In the genomic region with DNA sequence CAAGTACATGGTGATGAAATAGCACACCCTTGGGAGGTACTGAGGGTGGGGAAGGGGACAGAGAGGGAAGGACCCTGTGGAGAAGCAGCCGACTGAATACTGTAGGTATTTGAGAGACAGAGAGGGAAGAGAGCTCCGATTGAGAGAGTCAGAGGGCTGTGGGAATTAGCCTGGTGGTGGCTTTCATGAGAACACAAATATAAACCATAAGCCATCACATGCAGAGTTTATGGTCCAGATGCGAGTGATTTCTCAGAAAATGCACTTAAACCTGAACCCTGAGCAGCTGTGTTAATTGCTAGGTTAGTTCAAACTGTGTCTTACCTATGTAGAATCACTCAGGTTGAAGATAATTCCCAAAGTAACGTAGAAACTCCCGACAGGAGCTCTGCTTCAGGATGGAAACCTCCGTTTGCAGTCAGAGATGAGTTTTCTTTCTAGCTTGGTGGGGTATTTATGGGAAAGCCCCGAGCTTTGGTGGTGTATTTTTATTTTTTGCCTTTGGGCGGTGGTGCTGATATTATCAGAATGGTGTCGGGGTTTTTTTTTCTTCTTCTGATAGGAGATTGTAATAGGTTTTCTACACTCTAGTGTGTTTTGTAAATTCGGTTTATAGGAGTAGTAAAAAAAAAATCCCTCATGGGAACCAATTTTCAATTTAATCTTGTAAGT, we compare ENCODE assay signal across 12 cellular contexts.
"Had no signal": no experiment of that assay in that cellular context is flagged by ENCODE, and none has a peak within 500 bp of the region (broad histone marks: within the 10 kb centered on the region; RNA-seq: fewer than 3 reads in every experiment).

No MANE protein-coding gene starts in this region.

- H3K4me3 ChIP-seq: breast epithelium, esophagus squamous epithelium, skin epidermis had no signal

- H3K27ac ChIP-seq: breast epithelium, esophagus squamous epithelium, skin epidermis, VCaP had no signal

- H3K27me3 Mint-ChIP-seq: activated naive CD8-positive, alpha-beta T cell treated with anti-CD3 and anti-CD28 coated beads, Interleukin-2, amount 10 ng/mL, durations not matched to agents 7 days and 5 days had no signal

- H3K27ac Mint-ChIP-seq: activated naive CD8-positive, alpha-beta T cell treated with anti-CD3 and anti-CD28 coated beads, Interleukin-2, amount 10 ng/mL, durations not matched to agents 7 days and 5 days had no signal

- H3K36me3 ChIP-seq: breast epithelium had no signal

- H3K27me3 ChIP-seq: breast epithelium, esophagus squamous epithelium had no signal

- H3K4me3 Mint-ChIP-seq: activated naive CD8-positive, alpha-beta T cell treated with anti-CD3 and anti-CD28 coated beads, Interleukin-2, amount 10 ng/mL, durations not matched to agents 7 days and 5 days; naive B cell had no signal

- H3K36me3 Mint-ChIP-seq: naive B cell had no signal

- H3K4me1 Mint-ChIP-seq: naive B cell had no signal

- H3K9me3 Mint-ChIP-seq: activated naive CD8-positive, alpha-beta T cell treated with anti-CD3 and anti-CD28 coated beads, Interleukin-2, amount 10 ng/mL, durations not matched to agents 7 days and 5 days; naive B cell had no signal

- DNase-seq: activated CD4-positive, alpha-beta T cell treated with anti-CD3 and anti-CD28 coated beads for 4 hours; activated effector memory CD4-positive, alpha-beta T cell treated with Interleukin-2 at 50 U/mL for 16 hours; activated naive CD8-positive, alpha-beta T cell treated with anti-CD3 and anti-CD28 coated beads, Interleukin-2, amount 10 ng/mL, durations not matched to agents 7 days and 5 days; aorta; esophagus squamous epithelium; foreskin fibroblast; naive B cell; posterior cingulate gyrus; trophoblast cell had no signal

- H3K9me3 ChIP-seq: breast epithelium, esophagus squamous epithelium had no signal

- H3K4me1 ChIP-seq: breast epithelium had no signal
